In the genomic region with DNA sequence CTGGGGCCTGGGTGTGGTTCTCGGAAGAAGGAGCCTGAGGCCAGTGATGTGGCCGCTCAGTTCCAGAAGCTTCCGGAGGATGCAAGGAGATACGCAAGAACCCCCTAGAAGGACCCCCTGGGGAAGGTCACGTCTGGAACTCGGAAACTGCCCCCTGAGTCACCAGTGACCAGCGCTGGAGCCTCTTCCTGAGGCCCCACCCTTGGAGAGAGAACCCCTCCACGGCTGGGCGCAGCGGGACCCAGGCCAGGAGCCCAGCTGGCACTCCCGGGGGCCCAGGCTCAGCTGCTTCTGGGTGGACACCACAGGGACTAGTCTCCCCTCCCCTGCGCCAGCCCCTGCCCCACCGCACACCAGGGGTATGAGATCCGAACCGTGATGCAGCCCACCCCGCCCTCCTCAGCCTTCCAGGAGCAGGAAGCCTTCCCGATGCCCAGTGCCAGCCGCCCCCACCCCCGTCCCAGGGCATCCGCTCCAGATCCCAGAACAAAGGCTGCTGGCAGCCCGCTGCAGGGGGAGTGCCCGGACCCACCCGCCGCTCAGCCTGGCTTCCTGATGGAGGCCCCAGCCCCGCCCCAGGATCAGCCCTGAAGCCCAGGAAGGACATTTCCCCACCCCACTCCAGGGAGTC, we compare ENCODE assay signal across 11 cellular contexts. TPM values are rescaled to one million over a fixed set of nuclear protein-coding genes. Genes with fewer than 3 reads are reported as not detected.
A peak's percentile ranks its signal among the peaks of the same experiment; 100 is the strongest.
DNase-seq lines count a peak whose midpoint lies in the region; ATAC-seq and TF ChIP-seq lines count a peak whose summit lies in the region.
"Had no signal": no experiment of that assay in that cellular context is flagged by ENCODE, and none has a peak within 500 bp of the region (broad histone marks: within the 10 kb centered on the region; RNA-seq: fewer than 3 reads in every experiment).

No MANE protein-coding gene starts in this region.

- peaks cover 32% of the 10 kb centered on the region for H3K27me3 Mint-ChIP-seq in stimulated activated naive CD8-positive, alpha-beta T cell treated with anti-CD3 and anti-CD28 coated beads, Interleukin-15, amount 100 ng/mL, for 72 hours

- no peak overlapping the region for H3K27ac Mint-ChIP-seq in stimulated activated naive CD8-positive, alpha-beta T cell treated with anti-CD3 and anti-CD28 coated beads, Interleukin-15, amount 100 ng/mL, for 72 hours

- no peaks in the 10 kb centered on the region for H3K4me1 Mint-ChIP-seq in stimulated activated naive CD8-positive, alpha-beta T cell treated with anti-CD3 and anti-CD28 coated beads, Interleukin-15, amount 100 ng/mL, for 72 hours

- H3K27ac ChIP-seq in cingulate gyrus (ENCODE audit: low read depth, low read length) (peak overlapping the region; percentile 91), layer of hippocampus (ENCODE audit: low read depth, low read length) (peak overlapping the region; percentile 89), thyroid gland (peak overlapping the region; percentile 90 to 97 (median 92))

- intact Hi-C loops in thyroid gland (cut with DNase I), result no loop called here

- H3K4me3 Mint-ChIP-seq in stimulated activated naive CD8-positive, alpha-beta T cell treated with anti-CD3 and anti-CD28 coated beads, Interleukin-15, amount 100 ng/mL, for 72 hours, result no peak overlapping the region

- WGBS in thyroid gland, 2 donors, result 61 to 67% methylated on average over 6 to 7 of the region's 25 CpGs

- H3K4me3 ChIP-seq in thyroid gland (replicated peaks in 1 of 3), result no peak overlapping the region

- TF ChIP-seq POLR2A in thyroid gland (IDR thresholded peaks at IDR 0.05), result no peak

- ATAC-seq in stimulated activated naive CD8-positive, alpha-beta T cell treated with anti-CD3 and anti-CD28 coated beads, Interleukin-15, amount 100 ng/mL, for 72 hours, result no peak
- no peak for ATAC-seq in HG03175 (IDR thresholded peaks at IDR 0.05; ENCODE audit: unreplicated experiment)

- H3K4me1 ChIP-seq in thyroid gland, result peaks cover 94 to 96% of the 10 kb centered on the region in 2 donors

- H3K36me3 ChIP-seq in thyroid gland, result no peaks in the 10 kb centered on the region

- no peaks in the 10 kb centered on the region for H3K9me3 ChIP-seq in thyroid gland

- H3K27me3 ChIP-seq in layer of hippocampus (ENCODE audit: control insufficient read depth, insufficient read depth, low read length), result no peaks in the 10 kb centered on the region
- H3K27me3 ChIP-seq in thyroid gland, result no peaks in the 10 kb centered on the region

- no peaks in the 10 kb centered on the region for H3K9me3 Mint-ChIP-seq in stimulated activated naive CD8-positive, alpha-beta T cell treated with anti-CD3 and anti-CD28 coated beads, Interleukin-15, amount 100 ng/mL, for 72 hours

- no peak for TF ChIP-seq CTCF in thyroid gland (IDR thresholded peaks at IDR 0.05)

- DNase-seq in LHCN-M2 (ENCODE audit: low read depth), result peak; percentile 65
- DNase-seq in thyroid gland, result no peak
- no peak for DNase-seq in stimulated activated naive CD8-positive, alpha-beta T cell treated with anti-CD3 and anti-CD28 coated beads, Interleukin-15, amount 100 ng/mL, for 72 hours
- no peak for DNase-seq in NK-92 (lab: John Stamatoyannopoulos, UW; ENCODE audit: unreplicated experiment)
- no peak for DNase-seq in globus pallidus (ENCODE audit: low spot score)
- DNase-seq: activated T-cell treated with anti-CD3 and anti-CD28 coated beads, Interleukin-2, amount 50 U/mL, for 48 hours; IMR-90; RPMI8226 had no signal

RNA-seq across cellular contexts. Expression of a gene that starts 7.5 kb away (rescaled TPM):
- total RNA-seq in LHCN-M2 (2014; rRNA removed) (7.2 and 29.2 TPM in 2 replicates), thyroid gland (100 to 1,000 TPM in 3 of 4 donors, 10 to 100 TPM in 1; 93.9 to 179 (median 117) TPM)
- polyA plus RNA-seq in LHCN-M2 (2012), result 1.5 TPM

RNA-seq across cellular contexts. Expression of a gene that starts 27.3 kb away (rescaled TPM):
- total RNA-seq in LHCN-M2 (2014; rRNA removed) (1,447 and 2,174 TPM in 2 replicates), thyroid gland (1,000 to 10,000 TPM; 1,818 to 3,649 (median 2,349) TPM)
- polyA plus RNA-seq in LHCN-M2 (2012), result 3,622 TPM

RNA-seq across cellular contexts. Expression of a gene that starts 47.5 kb away (rescaled TPM):
- total RNA-seq in LHCN-M2 (2014; rRNA removed), result 7.0 and 7.2 TPM in 2 replicates
- polyA plus RNA-seq in LHCN-M2 (2012), result 4.9 TPM
- 1 to 10 TPM; 5.8 to 8.5 (median 7.7) TPM for total RNA-seq in thyroid gland

RNA-seq across cellular contexts. Expression of a gene that starts 56.8 kb away (rescaled TPM):
- 204 and 234 TPM in 2 replicates for total RNA-seq in LHCN-M2 (2014; rRNA removed)
- 159 TPM for polyA plus RNA-seq in LHCN-M2 (2012)
- total RNA-seq in thyroid gland, result 100 to 1,000 TPM in 3 of 4 donors, 10 to 100 TPM in 1; 89.9 to 140 (median 117) TPM
